28 cellular contexts compared by ENCODE assay signal in genomic region chr14:92103363-92103762, GRCh38. TPM values are rescaled to one million over a fixed set of nuclear protein-coding genes. Genes with fewer than 3 reads are reported as not detected.
A peak's percentile ranks its signal among the peaks of the same experiment; 100 is the strongest.
DNase-seq lines count a peak whose midpoint lies in the region; ATAC-seq and TF ChIP-seq lines count a peak whose summit lies in the region.
"Had no signal": no experiment of that assay in that cellular context is flagged by ENCODE, and none has a peak within 500 bp of the region (broad histone marks: within the 10 kb centered on the region; RNA-seq: fewer than 3 reads in every experiment).

No MANE protein-coding gene starts in this region.

- H3K4me1 Mint-ChIP-seq in MCF 10A (ENCODE audit: insufficient read depth, unreplicated experiment) (peaks cover 34% of the 10 kb centered on the region), brain (peaks cover 64% of the 10 kb centered on the region), type B pancreatic cell (ENCODE audit: unreplicated experiment) (peaks cover 17% of the 10 kb centered on the region)

- H3K79me2 ChIP-seq in HCT116 (ENCODE audit: insufficient read depth, low read length), result peaks cover 54% of the 10 kb centered on the region

- no peaks in the 10 kb centered on the region for H3K27me3 Mint-ChIP-seq in MCF 10A (ENCODE audit: insufficient read depth, unreplicated experiment)
- H3K27me3 Mint-ChIP-seq in brain, result no peaks in the 10 kb centered on the region
- H3K27me3 Mint-ChIP-seq in type B pancreatic cell, result peaks cover 3% of the 10 kb centered on the region
- H3K27me3 Mint-ChIP-seq: activated B cell treated with CpG ODN at 0.5 μM for 24 hours; activated naive CD4-positive, alpha-beta T cell treated with anti-CD3 and anti-CD28 coated beads, Interleukin-2, amount 10 ng/mL, durations not matched to agents 7 days and 5 days had no signal

- no peaks in the 10 kb centered on the region for H4K20me1 ChIP-seq in HCT116 (ENCODE audit: insufficient read depth)

- no peak for ATAC-seq in HCT116
- ATAC-seq in GM19397 (IDR thresholded peaks at IDR 0.05; ENCODE audit: unreplicated experiment), result no peak
- no peak for ATAC-seq in lower lobe of right lung
- ATAC-seq: GM23338, psoas muscle had no signal

- no peak for TF ChIP-seq RAD21 in HCT116 (IDR thresholded peaks at IDR 0.05; ENCODE audit: low read depth)

- peak overlapping the region; percentile 20; the same call in 1 of the 2 replicates for H3K4me2 ChIP-seq in HCT116 (ENCODE audit: low read length)
- H3K4me2 ChIP-seq: GM23338 had no signal

- RAD21 ChIA-PET in HCT116 (lab: Charles Lee; ENCODE audit: low non-redundant PET in 1 of 2, low total read pairs in 2 of 2, uncharacterized antibody in 2 of 2, unreplicated experiment in 2 of 2), result no interaction called here

- H3K36me3 Mint-ChIP-seq in MCF 10A (ENCODE audit: insufficient read depth, unreplicated experiment), result peaks cover 13% of the 10 kb centered on the region
- H3K36me3 Mint-ChIP-seq in brain, result peaks cover 3% of the 10 kb centered on the region
- H3K36me3 Mint-ChIP-seq in type B pancreatic cell, result no peaks in the 10 kb centered on the region
- H3K36me3 Mint-ChIP-seq: activated naive CD4-positive, alpha-beta T cell treated with anti-CD3 and anti-CD28 coated beads, Interleukin-2, amount 10 ng/mL, durations not matched to agents 7 days and 5 days had no signal

- TF ChIP-seq POLR2A in breast epithelium (IDR thresholded peaks at IDR 0.05), result no peak
- TF ChIP-seq POLR2A in HCT116 (IDR thresholded peaks at IDR 0.05; ENCODE audit: borderline replicate concordance, extremely low read depth, insufficient read depth, insufficient read length), result no peak

- no peak for TF ChIP-seq CTCF in MCF 10A (IDR thresholded peaks at IDR 0.05; ENCODE audit: unreplicated experiment)
- no peak for TF ChIP-seq CTCF in breast epithelium (IDR thresholded peaks at IDR 0.05)
- TF ChIP-seq CTCF in HCT116 (IDR thresholded peaks at IDR 0.05 in 2 of 3, conservative IDR thresholded peaks at IDR 0.05 in 1 of 3; ENCODE audit: borderline replicate concordance in 1 of 3, insufficient read depth in 1 of 3, low read depth in 2 of 3, low read length in 2 of 3), result no peak
- TF ChIP-seq CTCF in brain (conservative IDR thresholded peaks at IDR 0.05), result no peak
- TF ChIP-seq CTCF in type B pancreatic cell (conservative IDR thresholded peaks at IDR 0.05), result no peak
- no peak for TF ChIP-seq CTCF in lower lobe of right lung (IDR thresholded peaks at IDR 0.05)

- intact Hi-C loops in MCF 10A (cut with micrococcal nuclease), result no loop called here
- intact Hi-C loops in breast epithelium (cut with DNase I; ENCODE audit: low total_unique reads), result no loop called here
- intact Hi-C loops in HCT116 (cut with micrococcal nuclease), result no loop called here
- intact Hi-C loops in lower lobe of right lung (cut with DNase I), result no loop called here

- DNase-seq in MCF 10A (ENCODE audit: unreplicated experiment) (peak; percentile 33), breast epithelium (ENCODE audit: low spot score in 2 of 2) (no peak), HCT116 (ENCODE audit: low read depth, low spot score) (no peak), type B pancreatic cell (ENCODE audit: extremely low spot score, unreplicated experiment) (no peak), lower lobe of right lung (no peak)
- DNase-seq: activated B cell treated with CpG ODN at 0.5 μM for 24 hours; activated CD4-positive, alpha-beta T cell treated with anti-CD3 and anti-CD28 coated beads, Interleukin-2, amount 50 U/mL, for 4 hours; activated naive CD4-positive, alpha-beta T cell treated with anti-CD3 and anti-CD28 coated beads, Interleukin-2, amount 10 ng/mL, durations not matched to agents 7 days and 5 days; anterior cingulate cortex; CD8-positive, alpha-beta memory T cell; DMS153; effector memory CD4-positive, alpha-beta T cell; erythroblast; head of caudate nucleus; kidney glomerular epithelial cell; MM.1S; NCI-H1417; NCI-H2029 treated with DMSO at 0.1 percent for 48 hours; nephron progenitor cell; psoas muscle; stimulated activated naive CD4-positive, alpha-beta T cell treated with Interleukin-2 at 50 U/mL for 16 hours; SW 1271; T1000 had no signal

- POLR2A ChIA-PET in MCF 10A (lab: Yijun Ruan, JAX), result interaction anchor here (1.2 to 6.7 kb wide), 3 partner anchors 16 to 63 kb away, joined by 3 to 176 read pairs (median 6); partner anchors contain the start of genes CPSF2, NDUFB1 and TRIP11
- POLR2A ChIA-PET in HCT116 (lab: Charles Lee), result no interaction called here

- BruUV-seq in MCF 10A (replicated peaks; lab: Mats Ljungman, UMichigan), result no TSS peak
- BruUV-seq in HCT116 (replicated peaks; lab: Mats Ljungman, UMichigan), result no TSS peak

- H3K9me2 ChIP-seq in HCT116 (ENCODE audit: insufficient read depth), result no peaks in the 10 kb centered on the region

- no peak overlapping the region for H3K9ac ChIP-seq in HCT116 (ENCODE audit: low read length)

- H3K36me3 ChIP-seq in breast epithelium (no peaks in the 10 kb centered on the region), HCT116 (ENCODE audit: control insufficient read depth in 1 of 2, insufficient read depth in 2 of 2, low read length in 2 of 2) (no peaks in the 10 kb centered on the region), lower lobe of right lung (no peaks in the 10 kb centered on the region)

- H3K4me1 ChIP-seq in breast epithelium (no peaks in the 10 kb centered on the region), HCT116 (ENCODE audit: control insufficient read depth in 1 of 2, insufficient read depth in 2 of 2, low read length in 2 of 2) (peaks cover 9 to 19% of the 10 kb centered on the region in 2 experiments), lower lobe of right lung (peaks cover 53% of the 10 kb centered on the region)

- no peak overlapping the region for H2AFZ ChIP-seq in HCT116 (ENCODE audit: low read depth, low read length, poor library complexity, severe bottlenecking)
- H2AFZ ChIP-seq: GM23338 had no signal

- H3K9me3 Mint-ChIP-seq in MCF 10A (ENCODE audit: unreplicated experiment) (no peaks in the 10 kb centered on the region), brain (peaks cover 0 to 2% (median 0%) of the 10 kb centered on the region in 5 experiments), type B pancreatic cell (no peaks in the 10 kb centered on the region)
- H3K9me3 Mint-ChIP-seq: activated B cell treated with CpG ODN at 0.5 μM for 24 hours; activated naive CD4-positive, alpha-beta T cell treated with anti-CD3 and anti-CD28 coated beads, Interleukin-2, amount 10 ng/mL, durations not matched to agents 7 days and 5 days; activated T-helper 1 cell treated with anti-CD3 and anti-CD28 coated beads, Interleukin-12 subunit alpha, Interleukin-12 subunit beta, Interleukin-2, Interleukin-4 antibody, amounts not matched to agents 30 ng/mL and 10 ng/mL and 1 ng/mL, durations not matched to agents 14 hours and 24 hours and 36 hours; CD8-positive, alpha-beta memory T cell; GM23338; nephron progenitor cell had no signal

- no peak overlapping the region for H3K4me3 ChIP-seq in breast epithelium
- no peak overlapping the region for H3K4me3 ChIP-seq in HCT116 (replicated peaks in 1 of 2; ENCODE audit: low read depth in 1 of 2, low read length in 2 of 2)
- no peak overlapping the region for H3K4me3 ChIP-seq in lower lobe of right lung
- H3K4me3 ChIP-seq: coronary artery, GM23338, psoas muscle had no signal

- peak overlapping the region; percentile 9 for H3K27ac Mint-ChIP-seq in MCF 10A (ENCODE audit: low read depth, unreplicated experiment)
- peak overlapping the region in 2 of 5 experiments; percentile 31 to 53 for H3K27ac Mint-ChIP-seq in brain
- peak overlapping the region; percentile 59 for H3K27ac Mint-ChIP-seq in type B pancreatic cell
- H3K27ac Mint-ChIP-seq: activated B cell treated with CpG ODN at 0.5 μM for 24 hours; activated naive CD4-positive, alpha-beta T cell treated with anti-CD3 and anti-CD28 coated beads, Interleukin-2, amount 10 ng/mL, durations not matched to agents 7 days and 5 days; activated T-helper 1 cell treated with anti-CD3 and anti-CD28 coated beads, Interleukin-12 subunit alpha, Interleukin-12 subunit beta, Interleukin-2, Interleukin-4 antibody, amounts not matched to agents 30 ng/mL and 10 ng/mL and 1 ng/mL, durations not matched to agents 14 hours and 24 hours and 36 hours; GM23338 had no signal

- H3K27ac ChIP-seq in breast epithelium (no peak overlapping the region), HCT116 (ENCODE audit: low read depth, low read length) (no peak overlapping the region), lower lobe of right lung (no peak overlapping the region)
- H3K27ac ChIP-seq: coronary artery, psoas muscle had no signal

- H3K27me3 ChIP-seq in breast epithelium (no peaks in the 10 kb centered on the region), HCT116 (ENCODE audit: insufficient read depth, low read length) (no peaks in the 10 kb centered on the region), lower lobe of right lung (ENCODE audit: low read depth) (no peaks in the 10 kb centered on the region)

- H3K4me3 Mint-ChIP-seq in MCF 10A (ENCODE audit: unreplicated experiment) (no peak overlapping the region), brain (peak overlapping the region; percentile 48 to 95 (median 71)), type B pancreatic cell (peak overlapping the region; percentile 51)
- H3K4me3 Mint-ChIP-seq: activated B cell treated with CpG ODN at 0.5 μM for 24 hours; activated naive CD4-positive, alpha-beta T cell treated with anti-CD3 and anti-CD28 coated beads, Interleukin-2, amount 10 ng/mL, durations not matched to agents 7 days and 5 days; activated T-helper 1 cell treated with anti-CD3 and anti-CD28 coated beads, Interleukin-12 subunit alpha, Interleukin-12 subunit beta, Interleukin-2, Interleukin-4 antibody, amounts not matched to agents 30 ng/mL and 10 ng/mL and 1 ng/mL, durations not matched to agents 14 hours and 24 hours and 36 hours; GM23338 had no signal

- CTCF ChIA-PET in MCF 10A (lab: Yijun Ruan, JAX), result interaction anchor here (0.6 to 0.9 kb wide), 4 partner anchors 53 to 777 kb away, joined by 3 to 5 read pairs (median 3); no protein-coding TSS in a partner anchor
- CTCF ChIA-PET in HCT116 (lab: Charles Lee), result no interaction called here

- H3K9me3 ChIP-seq in breast epithelium (no peaks in the 10 kb centered on the region), HCT116 (ENCODE audit: control insufficient read depth in 1 of 2, insufficient read depth in 1 of 2, low read depth in 1 of 2, low read length in 2 of 2) (no peaks in the 10 kb centered on the region), lower lobe of right lung (no peaks in the 10 kb centered on the region)
- H3K9me3 ChIP-seq: psoas muscle had no signal

RNA-seq across cellular contexts. Expression of gene ATXN3, which starts 3.0 kb away (rescaled TPM):
- total RNA-seq in MCF 10A (2022) (24.9 and 31.6 TPM in 2 replicates), breast epithelium (10 to 100 TPM; 36.2 to 46.7 (median 36.7) TPM), HCT116 (2021; ENCODE audit: unreplicated experiment) (27.6 TPM), type B pancreatic cell (ENCODE audit: low replicate concordance) (30.1 and 30.5 TPM in 2 replicates), lower lobe of right lung (47.9 TPM)
- 11.9 and 22.1 TPM in 2 replicates for polyA plus RNA-seq in HCT116 (2012)
- 7.3 TPM for polyA plus RNA-seq in brain (ENCODE audit: insufficient read depth, low read depth, low replicate concordance)

RNA-seq across cellular contexts. Expression of gene NDUFB1, which starts 18.1 kb away (rescaled TPM):
- total RNA-seq in MCF 10A (2022) (130 and 134 TPM in 2 replicates), breast epithelium (100 to 1,000 TPM; 211 to 256 (median 225) TPM), HCT116 (2021; ENCODE audit: unreplicated experiment) (92.5 TPM), type B pancreatic cell (ENCODE audit: low replicate concordance) (129 and 146 TPM in 2 replicates), lower lobe of right lung (124 TPM)
- polyA plus RNA-seq in HCT116 (2012), result 140 and 269 TPM in 2 replicates
- 336 TPM for polyA plus RNA-seq in brain (ENCODE audit: insufficient read depth, low read depth, low replicate concordance)

RNA-seq across cellular contexts. Expression of gene CPSF2, which starts 18.4 kb away (rescaled TPM):
- total RNA-seq in MCF 10A (2022) (116 and 121 TPM in 2 replicates), breast epithelium (10 to 100 TPM; 20.0 to 38.2 (median 34.9) TPM), HCT116 (2021; ENCODE audit: unreplicated experiment) (77.0 TPM), type B pancreatic cell (ENCODE audit: low replicate concordance) (67.8 and 81.2 TPM in 2 replicates), lower lobe of right lung (65.4 TPM)
- 16.9 and 18.9 TPM in 2 replicates for polyA plus RNA-seq in HCT116 (2012)
- polyA plus RNA-seq in brain (ENCODE audit: insufficient read depth, low read depth, low replicate concordance), result 23.9 TPM
